In the genomic region with DNA sequence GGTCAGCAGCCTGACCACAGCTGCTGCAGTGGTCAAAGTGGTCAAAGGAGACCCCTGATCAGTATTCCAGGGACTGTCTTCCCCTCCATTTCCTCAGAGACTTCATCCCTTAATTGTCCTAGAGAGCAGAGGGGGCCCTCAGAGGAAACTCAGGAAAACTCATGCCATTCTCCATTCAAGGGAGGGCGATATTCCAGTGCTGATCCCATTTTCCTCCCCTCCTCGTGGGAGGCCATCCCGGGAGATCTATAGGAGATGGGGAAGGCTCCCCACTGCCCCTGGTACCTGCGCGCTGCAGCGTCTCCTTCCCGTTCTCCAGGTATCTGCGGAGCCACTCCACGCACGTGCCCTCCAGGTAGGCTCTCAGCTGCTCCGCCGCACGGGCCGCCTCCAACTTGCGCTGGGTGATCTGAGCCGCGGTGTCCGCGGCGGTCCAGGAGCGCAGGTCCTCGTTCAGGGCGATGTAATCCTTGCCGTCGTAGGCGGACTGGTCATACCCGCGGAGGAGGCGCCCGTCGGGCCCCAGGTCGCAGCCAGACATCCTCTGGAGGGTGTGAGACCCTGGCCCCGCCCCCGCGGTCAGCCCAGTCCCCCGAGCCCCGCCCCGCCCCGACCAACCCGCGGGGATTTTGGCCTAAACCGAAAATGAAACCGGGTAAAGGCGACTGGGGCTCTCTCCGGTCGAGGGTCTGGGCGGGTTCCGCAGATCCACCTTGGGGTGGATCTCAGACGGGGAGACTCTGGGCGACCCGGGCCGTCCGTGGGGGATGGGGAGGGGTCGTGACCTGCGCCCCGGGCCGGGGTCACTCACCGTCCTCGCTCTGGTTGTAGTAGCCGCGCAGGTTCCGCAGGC, we compare ENCODE assay signal across 8 cellular contexts. TPM values are rescaled to one million over a fixed set of nuclear protein-coding genes. Genes with fewer than 3 reads are reported as not detected.
DNase-seq lines count a peak whose midpoint lies in the region; ATAC-seq and TF ChIP-seq lines count a peak whose summit lies in the region.

No MANE protein-coding gene starts in this region.

- H3K4me3 ChIP-seq in fibroblast of villous mesenchyme (ENCODE audit: low read depth, low read length) = peak overlapping the region; percentile 80

- DNase-seq in AML-193 (lab: John Stamatoyannopoulos, UW) (peak; percentile 12 to 43), NCI-H146 treated with DMSO at 0.1 percent for 48 hours (lab: John Stamatoyannopoulos, UW; ENCODE audit: unreplicated experiment) (peak; percentile 4), fibroblast of villous mesenchyme (ENCODE audit: low read depth) (peak; percentile 73), omental fat pad (ENCODE audit: low spot score) (no peak), ureter (ENCODE audit: low spot score) (peak; percentile 87), SKM-1 (lab: John Stamatoyannopoulos, UW; ENCODE audit: unreplicated experiment) (no peak)
- DNase-seq in activated T-cell treated with anti-CD3 and anti-CD28 coated beads, Interleukin-2, amount 50 U/mL, for 72 hours = peak; percentile 57 to 80

- peak overlapping the region; percentile 83 for H3K27ac Mint-ChIP-seq in activated T-cell treated with anti-CD3 and anti-CD28 coated beads, Interleukin-2, amount 50 U/mL, for 72 hours

- ATAC-seq in GM19324 (IDR thresholded peaks at IDR 0.05; ENCODE audit: low FRiP score, unreplicated experiment) (peak; percentile 31), omental fat pad (ENCODE audit: low FRiP score) (peak; percentile 70)
- ATAC-seq in activated T-cell treated with anti-CD3 and anti-CD28 coated beads, Interleukin-2, amount 50 U/mL, for 72 hours (replicated peaks in 1 of 2) = peak; percentile 52 to 55

- peaks cover 0 to 3% of the 10 kb centered on the region in 2 donors for H3K9me3 Mint-ChIP-seq in activated T-cell treated with anti-CD3 and anti-CD28 coated beads, Interleukin-2, amount 50 U/mL, for 72 hours

- peak overlapping the region; percentile 96 to 98 for H3K4me3 Mint-ChIP-seq in activated T-cell treated with anti-CD3 and anti-CD28 coated beads, Interleukin-2, amount 50 U/mL, for 72 hours

- no peak for TF ChIP-seq CTCF in fibroblast of villous mesenchyme (IDR thresholded peaks at IDR 0.05; ENCODE audit: insufficient read depth, low read depth, low read length)
- no peak for TF ChIP-seq CTCF in omental fat pad (IDR thresholded peaks at IDR 0.05)

- peaks cover 7% of the 10 kb centered on the region for H3K27me3 Mint-ChIP-seq in activated T-cell treated with anti-CD3 and anti-CD28 coated beads, Interleukin-2, amount 50 U/mL, for 72 hours (ENCODE audit: low read depth)

- H3K4me1 Mint-ChIP-seq in activated T-cell treated with anti-CD3 and anti-CD28 coated beads, Interleukin-2, amount 50 U/mL, for 72 hours (ENCODE audit: low read depth) = peaks cover 71% of the 10 kb centered on the region

- H3K36me3 Mint-ChIP-seq in activated T-cell treated with anti-CD3 and anti-CD28 coated beads, Interleukin-2, amount 50 U/mL, for 72 hours (ENCODE audit: insufficient read depth in 2 of 2) = peaks cover 12 to 28% of the 10 kb centered on the region in 2 donors

RNA-seq across cellular contexts. Expression of gene HLA-C, which starts 0.9 kb away (rescaled TPM):
- 100 to 1,000 TPM; 781 to 974 TPM for total RNA-seq in activated T-cell treated with anti-CD3 and anti-CD28 coated beads, Interleukin-2, amount 50 U/mL, for 72 hours
- total RNA-seq in fibroblast of villous mesenchyme (361 and 512 TPM in 2 replicates), omental fat pad (100 to 1,000 TPM; 210 to 923 (median 462) TPM), ureter (451 TPM)

Comparison
In these comparisons a context has a peak if more than half of its experiments do, and no peak if none do; other contexts are left out.
1. DNase-seq: peak in AML-193 (2 of 2), NCI-H146 treated with DMSO at 0.1 percent for 48 hours (single experiment), activated T-cell treated with anti-CD3 and anti-CD28 coated beads, Interleukin-2, amount 50 U/mL, for 72 hours (2 of 2), fibroblast of villous mesenchyme (single experiment) and ureter (single experiment); none in omental fat pad (single experiment) and SKM-1 (single experiment).
2. Peak in every context shown above with its lines, with median percentiles within 50 percentile points of each other: ATAC-seq.